In genomic region chr19:4584670-4585460, GRCh38 we compare ENCODE assay signal across 10 cellular contexts. TPM values are rescaled to one million over a fixed set of nuclear protein-coding genes. Genes with fewer than 3 reads are reported as not detected.
DNase-seq lines count a peak whose midpoint lies in the region; ATAC-seq and TF ChIP-seq lines count a peak whose summit lies in the region.
"Had no signal": no experiment of that assay in that cellular context is flagged by ENCODE, and none has a peak within 500 bp of the region (broad histone marks: within the 10 kb centered on the region; RNA-seq: fewer than 3 reads in every experiment).

No MANE protein-coding gene starts in this region.

- peak overlapping the region; percentile 58 to 76 (median 66) for H3K4me3 ChIP-seq in BLaER1 treated with 17β-estradiol and CSF1 and Interleukin-3, amounts not matched to agents 10 nM and 100 nM
- no peak overlapping the region for H3K4me3 ChIP-seq in KMS-11 (IDR thresholded peaks at IDR 0.05; ENCODE audit: insufficient read depth, low read depth, low read length)
- peak overlapping the region; percentile 53 for H3K4me3 ChIP-seq in choroid plexus epithelial cell (ENCODE audit: low read depth, low read length)
- peak overlapping the region; percentile 79 for H3K4me3 ChIP-seq in neural progenitor cell
- H3K4me3 ChIP-seq in Karpas-422 (ENCODE audit: low read length) = no peak overlapping the region

- H3K9me2 ChIP-seq in Karpas-422 (replicated peaks; ENCODE audit: insufficient read depth, low read length) = no peaks in the 10 kb centered on the region

- H3K27ac ChIP-seq in BLaER1 treated with 17β-estradiol and CSF1 and Interleukin-3, amounts not matched to agents 10 nM and 100 nM = peak overlapping the region; percentile 25 to 67 (median 56); a peak in 19 of 22 replicates
- H3K27ac ChIP-seq in KMS-11 = no peak overlapping the region
- H3K27ac ChIP-seq in neural progenitor cell = no peak overlapping the region
- no peak overlapping the region for H3K27ac ChIP-seq in Karpas-422 (ENCODE audit: low read length)

- H3K9me3 ChIP-seq in BLaER1 treated with 17β-estradiol and CSF1 and Interleukin-3, amounts not matched to agents 10 nM and 100 nM (replicated peaks in 1 of 11) = no peaks in the 10 kb centered on the region
- no peaks in the 10 kb centered on the region for H3K9me3 ChIP-seq in neural progenitor cell (ENCODE audit: low read depth)
- H3K9me3 ChIP-seq in Karpas-422 (ENCODE audit: low read length) = no peaks in the 10 kb centered on the region
- H3K9me3 ChIP-seq: adrenal gland had no signal

- H3K4me1 Mint-ChIP-seq in neural progenitor cell = peaks cover 35% of the 10 kb centered on the region

- H3K4me3 Mint-ChIP-seq in neural progenitor cell = peak overlapping the region; percentile 85
- H3K4me3 Mint-ChIP-seq: natural killer cell had no signal

- peaks cover 69% of the 10 kb centered on the region for H3F3A ChIP-seq in neural progenitor cell (ENCODE audit: low read depth)

- no peak for DNase-seq in choroid plexus epithelial cell (ENCODE audit: low read depth)
- DNase-seq in neural progenitor cell (ENCODE audit: low spot score) = peak; percentile 91
- DNase-seq in Karpas-422 = no peak
- DNase-seq in omental fat pad (ENCODE audit: low spot score) = no peak
- DNase-seq: natural killer cell had no signal

- peak overlapping the region; percentile 58 to 81 (median 72) for H3K9ac ChIP-seq in BLaER1 treated with 17β-estradiol and CSF1 and Interleukin-3, amounts not matched to agents 10 nM and 100 nM
- no peak overlapping the region for H3K9ac ChIP-seq in KMS-11
- H3K9ac ChIP-seq in neural progenitor cell = no peak overlapping the region
- H3K9ac ChIP-seq in Karpas-422 (ENCODE audit: low read length) = no peak overlapping the region

- peaks cover 12 to 44% (median 21%) of the 10 kb centered on the region in 11 experiments for H3K27me3 ChIP-seq in BLaER1 treated with 17β-estradiol and CSF1 and Interleukin-3, amounts not matched to agents 10 nM and 100 nM
- H3K27me3 ChIP-seq in KMS-11 (ENCODE audit: insufficient read depth, low read depth) (peaks cover 68% of the 10 kb centered on the region), neural progenitor cell (peaks cover 14% of the 10 kb centered on the region), Karpas-422 (ENCODE audit: low read length) (no peaks in the 10 kb centered on the region)
- H3K27me3 ChIP-seq: adrenal gland had no signal

- H2AFZ ChIP-seq in KMS-11 (ENCODE audit: low read depth) (peak overlapping the region; percentile 38; the same call in 1 of the 2 replicates), neural progenitor cell (replicated peaks) (peak overlapping the region; percentile 74), Karpas-422 (ENCODE audit: low read length) (no peak overlapping the region)

- ATAC-seq in omental fat pad (ENCODE audit: low FRiP score) (no peak), HG03378 (IDR thresholded peaks at IDR 0.05; ENCODE audit: unreplicated experiment) (no peak), HG02571 (IDR thresholded peaks at IDR 0.05; ENCODE audit: unreplicated experiment) (no peak)

- H3K36me3 Mint-ChIP-seq in neural progenitor cell = no peaks in the 10 kb centered on the region
- H3K36me3 Mint-ChIP-seq: natural killer cell had no signal

- no peaks in the 10 kb centered on the region for H3K9me3 Mint-ChIP-seq in neural progenitor cell
- H3K9me3 Mint-ChIP-seq: natural killer cell had no signal

- H3K4me2 ChIP-seq in BLaER1 treated with 17β-estradiol and CSF1 and Interleukin-3, amounts not matched to agents 10 nM and 100 nM = peak overlapping the region; percentile 90 to 100 (median 100)
- H3K4me2 ChIP-seq in KMS-11 (peak overlapping the region; percentile 78), neural progenitor cell (peak overlapping the region; percentile 90), Karpas-422 (ENCODE audit: low read depth, low read length, poor library complexity, severe bottlenecking) (no peak overlapping the region)

- no peaks in the 10 kb centered on the region for H3K36me3 ChIP-seq in BLaER1 treated with 17β-estradiol and CSF1 and Interleukin-3, amounts not matched to agents 10 nM and 100 nM
- H3K36me3 ChIP-seq in KMS-11 (ENCODE audit: insufficient read depth) (no peaks in the 10 kb centered on the region), neural progenitor cell (no peaks in the 10 kb centered on the region), Karpas-422 (ENCODE audit: insufficient read depth, low read length) (no peaks in the 10 kb centered on the region)
- H3K36me3 ChIP-seq: adrenal gland had no signal

- TF ChIP-seq CTCF in KMS-11 (conservative IDR thresholded peaks at IDR 0.05; ENCODE audit: low read depth, low read length) (no peak), choroid plexus epithelial cell (conservative IDR thresholded peaks at IDR 0.05; ENCODE audit: low read depth, low read length) (no peak), neural progenitor cell (IDR thresholded peaks at IDR 0.05) (no peak), omental fat pad (IDR thresholded peaks at IDR 0.05) (no peak)

- H3K27ac Mint-ChIP-seq in neural progenitor cell = no peak overlapping the region
- H3K27ac Mint-ChIP-seq: natural killer cell had no signal

- H3K27me3 Mint-ChIP-seq in neural progenitor cell (ENCODE audit: insufficient read depth, low read depth) = peaks cover 18% of the 10 kb centered on the region

- H3K4me1 ChIP-seq in BLaER1 treated with 17β-estradiol and CSF1 and Interleukin-3, amounts not matched to agents 10 nM and 100 nM = peaks cover 20 to 38% (median 32%) of the 10 kb centered on the region in 10 experiments; a peak in 19 of 20 replicates
- H3K4me1 ChIP-seq in KMS-11 (ENCODE audit: low read depth, poor library complexity, severe bottlenecking) (peaks cover 5% of the 10 kb centered on the region), neural progenitor cell (peaks cover 11% of the 10 kb centered on the region), Karpas-422 (ENCODE audit: low read length) (no peaks in the 10 kb centered on the region)

- H4K20me1 ChIP-seq in BLaER1 treated with 17β-estradiol and CSF1 and Interleukin-3, amounts not matched to agents 10 nM and 100 nM = peaks cover 0 to 6% (median 0%) of the 10 kb centered on the region in 11 experiments; a peak in 2 of 22 replicates
- H4K20me1 ChIP-seq in KMS-11 (ENCODE audit: insufficient read depth) = no peaks in the 10 kb centered on the region
- H4K20me1 ChIP-seq in neural progenitor cell (ENCODE audit: low read depth) = peaks cover 4% of the 10 kb centered on the region
- H4K20me1 ChIP-seq in Karpas-422 (ENCODE audit: insufficient read depth, low read depth, low read length) = no peaks in the 10 kb centered on the region

- H3K79me2 ChIP-seq in KMS-11 (ENCODE audit: insufficient read depth, low read depth) (no peaks in the 10 kb centered on the region), neural progenitor cell (ENCODE audit: low read depth) (peaks cover 14% of the 10 kb centered on the region), Karpas-422 (ENCODE audit: low read length) (no peaks in the 10 kb centered on the region)

RNA-seq across cellular contexts. Expression of gene SEMA6B, which starts 25.4 kb away (rescaled TPM):
- 22.6 and 82.3 TPM in 2 replicates for total RNA-seq in neural progenitor cell (ENCODE audit: low replicate concordance)
- not detected in 2 replicates for total RNA-seq in Karpas-422 (2014; rRNA removed; shearing (Covaris generic); ENCODE audit: low replicate concordance)
- 10 to 100 TPM in 3 of 4 donors, 1 to 10 TPM in 1; 4.4 to 39.3 (median 10.9) TPM for total RNA-seq in omental fat pad

RNA-seq across cellular contexts. Expression of gene LRG1, which starts 45.0 kb away (rescaled TPM):
- total RNA-seq in neural progenitor cell (ENCODE audit: low replicate concordance) (0.19 TPM in 1 of 2 replicates, not detected in the other), omental fat pad (10 to 100 TPM in 1 of 4 donors, 1 to 10 TPM in 3; 1.4 to 22.6 (median 5.4) TPM)
- total RNA-seq in Karpas-422 (2014; rRNA removed; shearing (Covaris generic); ENCODE audit: low replicate concordance) = 0.11 and 0.14 TPM in 2 replicates

RNA-seq across cellular contexts. Expression of gene PLIN5, which starts 49.8 kb away (rescaled TPM):
- total RNA-seq in neural progenitor cell (ENCODE audit: low replicate concordance) = 1.2 and 5.1 TPM in 2 replicates
- total RNA-seq in Karpas-422 (2014; rRNA removed; shearing (Covaris generic); ENCODE audit: low replicate concordance) = not detected in 2 replicates
- total RNA-seq in omental fat pad = 10 to 100 TPM; 28.6 to 48.1 (median 44.0) TPM

RNA-seq across cellular contexts. Expression of gene TNFAIP8L1, which starts 54.5 kb away (rescaled TPM):
- total RNA-seq in neural progenitor cell (ENCODE audit: low replicate concordance) = 8.2 and 15.2 TPM in 2 replicates
- total RNA-seq in Karpas-422 (2014; rRNA removed; shearing (Covaris generic); ENCODE audit: low replicate concordance) = 1.8 and 9.0 TPM in 2 replicates
- total RNA-seq in omental fat pad = 1 to 10 TPM; 1.8 to 6.3 (median 3.1) TPM

Comparison
In these comparisons a context has a peak if more than half of its experiments do, and no peak if none do; other contexts are left out.
1. H3K27ac ChIP-seq: peak in BLaER1 treated with 17β-estradiol and CSF1 and Interleukin-3, amounts not matched to agents 10 nM and 100 nM (11 of 11); none in KMS-11 (single experiment), neural progenitor cell (single experiment) and Karpas-422 (single experiment).
2. H3K4me3 ChIP-seq: peak in BLaER1 treated with 17β-estradiol and CSF1 and Interleukin-3, amounts not matched to agents 10 nM and 100 nM (10 of 10), choroid plexus epithelial cell (single experiment) and neural progenitor cell (single experiment); none in KMS-11 (single experiment) and Karpas-422 (single experiment).
3. H3K9ac ChIP-seq: peak in BLaER1 treated with 17β-estradiol and CSF1 and Interleukin-3, amounts not matched to agents 10 nM and 100 nM (11 of 11); none in KMS-11 (single experiment), neural progenitor cell (single experiment) and Karpas-422 (single experiment).